25 cellular contexts compared by ENCODE assay signal in the genomic region with DNA sequence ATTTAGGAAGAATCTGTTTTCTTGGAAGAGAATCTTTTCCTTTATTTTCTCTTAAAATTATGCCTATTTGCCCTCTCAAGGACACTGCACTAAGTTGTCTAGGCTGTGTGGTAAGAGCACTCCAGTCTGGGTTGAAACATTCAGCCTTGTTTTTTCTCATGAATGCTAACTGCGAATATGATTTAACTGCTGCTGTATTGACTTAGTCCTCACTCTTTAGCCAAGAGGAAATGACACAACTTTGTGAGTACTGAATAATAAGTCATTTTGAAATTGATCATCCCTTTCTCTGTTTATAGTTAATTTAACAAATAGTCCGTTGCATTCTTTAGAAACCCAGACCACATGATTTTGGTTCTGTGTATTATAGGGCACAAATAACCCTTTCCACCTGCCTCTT. TPM values are rescaled to one million over a fixed set of nuclear protein-coding genes. Genes with fewer than 3 reads are reported as not detected.
DNase-seq lines count a peak whose midpoint lies in the region; TF ChIP-seq lines count a peak whose summit lies in the region.
"Had no signal": no experiment of that assay in that cellular context is flagged by ENCODE, and none has a peak within 500 bp of the region (broad histone marks: within the 10 kb centered on the region; RNA-seq: fewer than 3 reads in every experiment).

No MANE protein-coding gene starts in this region.

- 94% methylated on average over 2 of the region's 2 CpGs for WGBS in mammary epithelial cell (ENCODE audit: low coverage, missing lambda C conversion rate)

- H3K27me3 ChIP-seq in breast epithelium (no peaks in the 10 kb centered on the region), mammary epithelial cell (ENCODE audit: insufficient read depth, low read length) (no peaks in the 10 kb centered on the region)
- H3K27me3 ChIP-seq: body of pancreas, esophagus muscularis mucosa, hepatocyte had no signal

- no peak overlapping the region for H3K27ac Mint-ChIP-seq in MCF 10A (ENCODE audit: low read depth, unreplicated experiment)
- H3K27ac Mint-ChIP-seq: activated CD4-positive, alpha-beta memory T cell treated with anti-CD3 and anti-CD28 coated beads for 36 hours; activated naive CD4-positive, alpha-beta T cell treated with anti-CD3 and anti-CD28 coated beads for 36 hours; CD14-positive monocyte; natural killer cell; T-cell had no signal

- dilution Hi-C loops in mammary epithelial cell (cut with HindIII; ENCODE audit: low sequenced_read_pairs): no loop called here

- no peak overlapping the region for H3K4me2 ChIP-seq in mammary epithelial cell (ENCODE audit: insufficient read depth, low read depth, low read length)
- H3K4me2 ChIP-seq: hepatocyte had no signal

- no peak overlapping the region for H3K4me3 Mint-ChIP-seq in MCF 10A (ENCODE audit: unreplicated experiment)
- H3K4me3 Mint-ChIP-seq: activated CD4-positive, alpha-beta memory T cell treated with anti-CD3 and anti-CD28 coated beads for 36 hours; activated naive CD4-positive, alpha-beta T cell treated with anti-CD3 and anti-CD28 coated beads for 36 hours; CD14-positive monocyte; natural killer cell; T-cell had no signal

- peaks cover 15% of the 10 kb centered on the region for H3K36me3 Mint-ChIP-seq in MCF 10A (ENCODE audit: insufficient read depth, unreplicated experiment)
- H3K36me3 Mint-ChIP-seq: activated CD4-positive, alpha-beta memory T cell treated with anti-CD3 and anti-CD28 coated beads for 36 hours; CD14-positive monocyte; natural killer cell; T-cell had no signal

- peaks cover 5% of the 10 kb centered on the region for H3K79me2 ChIP-seq in mammary epithelial cell (ENCODE audit: insufficient read depth, low read length)

- peaks cover 18% of the 10 kb centered on the region for H3K4me1 Mint-ChIP-seq in MCF 10A (ENCODE audit: insufficient read depth, unreplicated experiment)
- H3K4me1 Mint-ChIP-seq: natural killer cell had no signal

- H2AFZ ChIP-seq in mammary epithelial cell (ENCODE audit: low read depth, low read length): no peak overlapping the region
- H2AFZ ChIP-seq: hepatocyte had no signal

- intact Hi-C loops in MCF 10A (cut with micrococcal nuclease): no loop called here
- intact Hi-C loops in breast epithelium (cut with DNase I; ENCODE audit: low total_unique reads): no loop called here
- intact Hi-C loops in mammary epithelial cell (cut with micrococcal nuclease): no loop called here

- H3K27ac ChIP-seq in breast epithelium (no peak overlapping the region), mammary epithelial cell (ENCODE audit: insufficient read depth, low read depth, low read length) (no peak overlapping the region), caudate nucleus (ENCODE audit: low read depth, low read length) (no peak overlapping the region)
- H3K27ac ChIP-seq: body of pancreas, dorsolateral prefrontal cortex, esophagus muscularis mucosa, hepatocyte, spleen, WERI-Rb-1 had no signal

- DNase-seq in MCF 10A (ENCODE audit: unreplicated experiment): peak; percentile 25
- no peak for DNase-seq in breast epithelium (ENCODE audit: low spot score in 2 of 2)
- DNase-seq in mammary epithelial cell: peak; percentile 38
- peak; percentile 81 to 83 for DNase-seq in foreskin fibroblast
- no peak for DNase-seq in caudate nucleus (lab: John Stamatoyannopoulos, UW)
- DNase-seq in NCI-H2196 treated with DMSO at 0.1 percent for 48 hours (lab: John Stamatoyannopoulos, UW; ENCODE audit: unreplicated experiment): no peak
- no peak for DNase-seq in RKO (ENCODE audit: low spot score)
- DNase-seq in stimulated activated CD8-positive, alpha-beta memory T cell treated with anti-CD3 and anti-CD28 coated beads, Interleukin-4, amount 100 ng/mL, for 48 hours: no peak
- DNase-seq: activated CD4-positive, alpha-beta memory T cell treated with anti-CD3 and anti-CD28 coated beads for 36 hours; activated naive CD4-positive, alpha-beta T cell treated with anti-CD3 and anti-CD28 coated beads for 36 hours; activated T-cell treated with anti-CD3 and anti-CD28 coated beads, Interleukin-2, amount 50 U/mL, for 1 hour; body of pancreas; DMS153; dorsolateral prefrontal cortex; islet precursor cell; natural killer cell; NCI-H2171 treated with DMSO at 0.1 percent for 48 hours; NCI-H82; RPMI8226; spleen; T-cell; WERI-Rb-1 had no signal

- CTCF ChIA-PET in MCF 10A (lab: Yijun Ruan, JAX): interaction anchor here (0.7 kb wide), 1 partner anchor 119 kb away, joined by 3 read pairs; no protein-coding TSS in a partner anchor
- CTCF ChIA-PET in mammary epithelial cell (lab: Charles Lee; ENCODE audit: low non-redundant PET): no interaction called here

- H3K27me3 Mint-ChIP-seq in MCF 10A (ENCODE audit: insufficient read depth, unreplicated experiment): no peaks in the 10 kb centered on the region

- TF ChIP-seq CTCF in MCF 10A (IDR thresholded peaks at IDR 0.05; ENCODE audit: unreplicated experiment): no peak
- no peak for TF ChIP-seq CTCF in breast epithelium (IDR thresholded peaks at IDR 0.05)
- TF ChIP-seq CTCF in mammary epithelial cell (conservative IDR thresholded peaks at IDR 0.05 in 1 of 2, IDR thresholded peaks at IDR 0.05 in 1 of 2; ENCODE audit: extremely low read depth in 1 of 2, insufficient read depth in 1 of 2, low read depth in 1 of 2, low read length in 2 of 2): no peak
- no peak for TF ChIP-seq CTCF in foreskin fibroblast (IDR thresholded peaks at IDR 0.05; ENCODE audit: low read depth, low read length)

- H3K36me3 ChIP-seq in breast epithelium (no peaks in the 10 kb centered on the region), mammary epithelial cell (ENCODE audit: insufficient read depth, low read length) (no peaks in the 10 kb centered on the region)
- H3K36me3 ChIP-seq: esophagus muscularis mucosa, spleen, WERI-Rb-1 had no signal

- H3K4me1 ChIP-seq in breast epithelium: no peaks in the 10 kb centered on the region
- H3K4me1 ChIP-seq in mammary epithelial cell (ENCODE audit: insufficient read depth, low read length): peaks cover 13% of the 10 kb centered on the region
- H3K4me1 ChIP-seq: body of pancreas, esophagus muscularis mucosa had no signal

- H3K4me3 ChIP-seq in breast epithelium (no peak overlapping the region), mammary epithelial cell (replicated peaks in 1 of 3; ENCODE audit: insufficient read depth in 1 of 3, low read depth in 2 of 3, low read length in 3 of 3) (no peak overlapping the region), foreskin fibroblast (ENCODE audit: low read depth in 1 of 2, low read length in 2 of 2) (no peak overlapping the region)
- H3K4me3 ChIP-seq: body of pancreas, dorsolateral prefrontal cortex, esophagus muscularis mucosa, hepatocyte, spleen had no signal

- H3K9me3 ChIP-seq in breast epithelium (no peaks in the 10 kb centered on the region), mammary epithelial cell (replicated peaks; ENCODE audit: insufficient read depth, low read length) (no peaks in the 10 kb centered on the region)
- H3K9me3 ChIP-seq: body of pancreas, esophagus muscularis mucosa, spleen had no signal

- no peaks in the 10 kb centered on the region for H4K20me1 ChIP-seq in mammary epithelial cell (ENCODE audit: insufficient read depth, low read length)

- no peaks in the 10 kb centered on the region for H3K9me3 Mint-ChIP-seq in MCF 10A (ENCODE audit: unreplicated experiment)
- H3K9me3 Mint-ChIP-seq: activated CD4-positive, alpha-beta memory T cell treated with anti-CD3 and anti-CD28 coated beads for 36 hours; activated naive CD4-positive, alpha-beta T cell treated with anti-CD3 and anti-CD28 coated beads for 36 hours; CD14-positive monocyte; T-cell had no signal

- TF ChIP-seq POLR2A in breast epithelium (IDR thresholded peaks at IDR 0.05): no peak

- no TSS peak for BruUV-seq in MCF 10A (replicated peaks; lab: Mats Ljungman, UMichigan)
- no TSS peak for BruUV-seq in mammary epithelial cell (replicated peaks; lab: Mats Ljungman, UMichigan)

- H3K9ac ChIP-seq in mammary epithelial cell (ENCODE audit: insufficient read depth, low read length): no peak overlapping the region

- in situ Hi-C loops in mammary epithelial cell (cut with MboI; ENCODE audit: low sequenced_read_pairs in 2 of 2): loop anchor here (5.0 to 25.0 kb wide), 4 partner anchors 40 to 570 kb away; no protein-coding TSS in a partner anchor

- POLR2A ChIA-PET in MCF 10A (lab: Yijun Ruan, JAX): no interaction called here

RNA-seq across cellular contexts. Expression of gene RND3, which starts 4.5 kb away (rescaled TPM):
- total RNA-seq in MCF 10A (2022) (158 and 182 TPM in 2 replicates), breast epithelium (100 to 1,000 TPM in 1 of 3 donors, 10 to 100 TPM in 2; 89.1 to 105 (median 98.0) TPM), mammary epithelial cell (100 to 1,000 TPM; 146 to 178 TPM)
- polyA plus RNA-seq in mammary epithelial cell: 28.6 TPM
- polyA minus RNA-seq in mammary epithelial cell: 243 TPM
- total RNA-seq: activated CD4-positive, alpha-beta memory T cell treated with anti-CD3 and anti-CD28 coated beads for 36 hours; activated naive CD4-positive, alpha-beta T cell treated with anti-CD3 and anti-CD28 coated beads for 36 hours; natural killer cell had no signal
- polyA plus RNA-seq: CD14-positive monocyte had no signal

Comparison
In these comparisons a context has a peak if more than half of its experiments do, and no peak if none do; other contexts are left out.
1. DNase-seq: peak in MCF 10A (single experiment), mammary epithelial cell (single experiment) and foreskin fibroblast (2 of 2); none in breast epithelium (0 of 2), caudate nucleus (0 of 61), NCI-H2196 treated with DMSO at 0.1 percent for 48 hours (single experiment), RKO (single experiment) and stimulated activated CD8-positive, alpha-beta memory T cell treated with anti-CD3 and anti-CD28 coated beads, Interleukin-4, amount 100 ng/mL, for 48 hours (single experiment).